In genomic region chr18:21743166-21743831, GRCh38 we compare ENCODE assay signal across 13 cellular contexts. TPM values are rescaled to one million over a fixed set of nuclear protein-coding genes. Genes with fewer than 3 reads are reported as not detected.
DNase-seq lines count a peak whose midpoint lies in the region; ATAC-seq and TF ChIP-seq lines count a peak whose summit lies in the region.
"Had no signal": no experiment of that assay in that cellular context is flagged by ENCODE, and none has a peak within 500 bp of the region (broad histone marks: within the 10 kb centered on the region; RNA-seq: fewer than 3 reads in every experiment).

No MANE protein-coding gene starts in this region.

- H2AFZ ChIP-seq in SU-DHL-6 (ENCODE audit: low read depth, low read length, severe bottlenecking): no peak overlapping the region

- WGBS in right cardiac atrium: 82% methylated on average over 7 of the region's 7 CpGs
- 87 to 91% methylated on average over 4 to 7 of the region's 7 CpGs for WGBS in endodermal cell (ENCODE audit: insufficient coverage in 1 of 2, insufficient read length in 1 of 2), 2 experiments

- intact Hi-C loops in right cardiac atrium (cut with DNase I) (no loop called here), dorsolateral prefrontal cortex (cut with DNase I) (no loop called here)

- peaks cover 29% of the 10 kb centered on the region; the same call in 1 of the 2 replicates for H3F3A ChIP-seq in SU-DHL-6 (ENCODE audit: insufficient read depth)

- peak overlapping the region; percentile 86 for H3K4me3 Mint-ChIP-seq in endodermal cell

- no peaks in the 10 kb centered on the region for H3K9me3 ChIP-seq in cardiac muscle cell (ENCODE audit: low read depth)
- H3K9me3 ChIP-seq in right cardiac atrium (ENCODE audit: control insufficient read depth, low read length): no peaks in the 10 kb centered on the region
- H3K9me3 ChIP-seq in SU-DHL-6 (ENCODE audit: insufficient read depth, low read length): no peaks in the 10 kb centered on the region
- no peaks in the 10 kb centered on the region for H3K9me3 ChIP-seq in endodermal cell (ENCODE audit: control insufficient read depth, low read length)
- H3K9me3 ChIP-seq in thoracic aorta: no peaks in the 10 kb centered on the region

- H3K36me3 Mint-ChIP-seq in endodermal cell (ENCODE audit: low read depth): peaks cover 7% of the 10 kb centered on the region

- H3K79me2 ChIP-seq in SU-DHL-6 (ENCODE audit: insufficient read depth, low read length): peaks cover 67% of the 10 kb centered on the region

- H3K9me3 Mint-ChIP-seq in endodermal cell: peaks cover 2% of the 10 kb centered on the region

- H3K4me3 ChIP-seq in cardiac muscle cell: peak overlapping the region; percentile 74
- H3K4me3 ChIP-seq in right cardiac atrium (ENCODE audit: low read length): no peak overlapping the region
- H3K4me3 ChIP-seq in SU-DHL-6 (ENCODE audit: insufficient read depth, low read length, poor library complexity, severe bottlenecking): peak overlapping the region; percentile 7
- peak overlapping the region; percentile 99 for H3K4me3 ChIP-seq in endodermal cell (ENCODE audit: low read length)
- H3K4me3 ChIP-seq in thoracic aorta: peak overlapping the region; percentile 89
- peak overlapping the region in 15 of 59 donors; percentile 0 to 96 (median 89) for H3K4me3 ChIP-seq in dorsolateral prefrontal cortex

- TF ChIP-seq CTCF in cardiac muscle cell (IDR thresholded peaks at IDR 0.05; ENCODE audit: low read depth, low read length) (no peak), SU-DHL-6 (IDR thresholded peaks at IDR 0.05; ENCODE audit: insufficient read depth, low read length, poor library complexity, severe bottlenecking) (no peak), endodermal cell (conservative IDR thresholded peaks at IDR 0.05) (no peak), thoracic aorta (IDR thresholded peaks at IDR 0.05) (no peak), dorsolateral prefrontal cortex (IDR thresholded peaks at IDR 0.05 in 54 of 56, conservative IDR thresholded peaks at IDR 0.05 in 2 of 56; ENCODE audit: low read depth in 1 of 56, partially characterized antibody in 56 of 56) (no peak)

- DNase-seq in cardiac muscle cell (ENCODE audit: low read depth in 1 of 2, low spot score in 1 of 2): no peak
- no peak for DNase-seq in right cardiac atrium
- DNase-seq in endodermal cell: no peak
- DNase-seq in thoracic aorta (ENCODE audit: low spot score): no peak
- DNase-seq in dorsolateral prefrontal cortex: no peak
- DNase-seq in anterior cingulate cortex (lab: John Stamatoyannopoulos, UW): no peak
- DNase-seq: activated effector memory CD4-positive, alpha-beta T cell treated with Interleukin-2 at 50 U/mL for 16 hours; KBM-7; NCI-H69; nucleus accumbens had no signal

- ATAC-seq in right cardiac atrium (no peak), thoracic aorta (ENCODE audit: insufficient number of reproducible peaks, low FRiP score, low read depth) (no peak), HG02610 (IDR thresholded peaks at IDR 0.05; ENCODE audit: unreplicated experiment) (no peak)

- H3K27me3 ChIP-seq in cardiac muscle cell: no peaks in the 10 kb centered on the region
- H3K27me3 ChIP-seq in right cardiac atrium (ENCODE audit: control insufficient read depth, insufficient read depth): no peaks in the 10 kb centered on the region
- H3K27me3 ChIP-seq in SU-DHL-6 (ENCODE audit: low read length): no peaks in the 10 kb centered on the region
- H3K27me3 ChIP-seq in endodermal cell (ENCODE audit: control insufficient read depth, insufficient read depth, low read length, poor library complexity, severe bottlenecking): no peaks in the 10 kb centered on the region
- H3K27me3 ChIP-seq in thoracic aorta (replicated peaks; ENCODE audit: insufficient read depth): no peaks in the 10 kb centered on the region
- no peaks in the 10 kb centered on the region for H3K27me3 ChIP-seq in dorsolateral prefrontal cortex

- no peaks in the 10 kb centered on the region for H3K9me2 ChIP-seq in SU-DHL-6 (replicated peaks; ENCODE audit: insufficient read depth, low read length)

- peak overlapping the region; percentile 75 for H3K4me2 ChIP-seq in SU-DHL-6 (ENCODE audit: low read depth, low read length, poor library complexity, severe bottlenecking)

- no peaks in the 10 kb centered on the region for H3K27me3 Mint-ChIP-seq in endodermal cell (ENCODE audit: insufficient read depth)

- H3K4me1 ChIP-seq in cardiac muscle cell (ENCODE audit: low read depth): peaks cover 17% of the 10 kb centered on the region
- peaks cover 2% of the 10 kb centered on the region for H3K4me1 ChIP-seq in right cardiac atrium (ENCODE audit: control insufficient read depth, insufficient read depth, low read length)
- peaks cover 5% of the 10 kb centered on the region for H3K4me1 ChIP-seq in endodermal cell (ENCODE audit: control insufficient read depth, insufficient read depth, low read length)
- peaks cover 24 to 46% of the 10 kb centered on the region in 2 donors for H3K4me1 ChIP-seq in thoracic aorta (ENCODE audit: control insufficient read depth in 1 of 2, low read depth in 2 of 2)

- peaks cover 41% of the 10 kb centered on the region for H4K20me1 ChIP-seq in SU-DHL-6 (ENCODE audit: low read depth, low read length)

- H3K36me3 ChIP-seq in cardiac muscle cell (no peaks in the 10 kb centered on the region), SU-DHL-6 (ENCODE audit: low read length) (no peaks in the 10 kb centered on the region), endodermal cell (ENCODE audit: control insufficient read depth, insufficient read depth, low read length) (no peaks in the 10 kb centered on the region), thoracic aorta (no peaks in the 10 kb centered on the region)

- H3K27ac Mint-ChIP-seq in endodermal cell: no peak overlapping the region

- H3K9ac ChIP-seq in SU-DHL-6 (ENCODE audit: low read length): 0 out of 2 replicates have a peak overlapping the region, but pooled peaks have one; percentile 7
- H3K9ac ChIP-seq in endodermal cell (ENCODE audit: extremely low read depth, low read length, poor library complexity, severe bottlenecking): no peak overlapping the region

- H3K27ac ChIP-seq in cardiac muscle cell (no peak overlapping the region), right cardiac atrium (ENCODE audit: low read length) (no peak overlapping the region), SU-DHL-6 (ENCODE audit: low read depth, low read length) (no peak overlapping the region), endodermal cell (ENCODE audit: low read depth, low read length) (no peak overlapping the region), thoracic aorta (no peak overlapping the region), dorsolateral prefrontal cortex (no peak overlapping the region)
- H3K27ac ChIP-seq: C4-2B had no signal

- peaks cover 33% of the 10 kb centered on the region for H3K4me1 Mint-ChIP-seq in endodermal cell

RNA-seq across cellular contexts. Expression of gene MIB1, which starts 2.7 kb away (rescaled TPM):
- total RNA-seq in cardiac muscle cell (32.2 and 46.8 TPM in 2 replicates), right cardiac atrium (10 to 100 TPM; 21.7 to 29.5 (median 24.1) TPM), endodermal cell (10 to 100 TPM; 66.4 to 75.0 TPM), thoracic aorta (10 to 100 TPM; 37.9 to 53.6 TPM), dorsolateral prefrontal cortex (10 to 100 TPM; 47.7 to 85.3 (median 59.8) TPM)
- polyA plus RNA-seq in cardiac muscle cell (8.9 and 12.8 TPM in 2 replicates), right cardiac atrium (3.7 TPM)
- polyA plus RNA-seq in endodermal cell (2013, experiment 1 of 2): 62.3 TPM
- 62.8 TPM for polyA plus RNA-seq in endodermal cell (2013, experiment 2 of 2)

RNA-seq across cellular contexts. Expression of gene ABHD3, which starts 38.7 kb away (rescaled TPM):
- total RNA-seq in cardiac muscle cell (5.2 and 5.7 TPM in 2 replicates), right cardiac atrium (1 to 10 TPM; 4.0 to 6.9 (median 5.4) TPM), endodermal cell (10 to 100 TPM; 14.2 to 24.5 TPM), thoracic aorta (10 to 100 TPM in 1 of 2 donors, 1 to 10 TPM in 1; 8.5 to 14.4 TPM), dorsolateral prefrontal cortex (10 to 100 TPM in 106 of 120 experiments, 1 to 10 TPM in 14; 7.1 to 49.7 (median 14.0) TPM)
- polyA plus RNA-seq in cardiac muscle cell (10.9 and 11.0 TPM in 2 replicates), right cardiac atrium (7.4 TPM)
- 12.9 TPM for polyA plus RNA-seq in endodermal cell (2013, experiment 1 of 2)
- polyA plus RNA-seq in endodermal cell (2013, experiment 2 of 2): 9.8 TPM
